Comparison of ENCODE assay signal across 1 cellular context in the genomic region with DNA sequence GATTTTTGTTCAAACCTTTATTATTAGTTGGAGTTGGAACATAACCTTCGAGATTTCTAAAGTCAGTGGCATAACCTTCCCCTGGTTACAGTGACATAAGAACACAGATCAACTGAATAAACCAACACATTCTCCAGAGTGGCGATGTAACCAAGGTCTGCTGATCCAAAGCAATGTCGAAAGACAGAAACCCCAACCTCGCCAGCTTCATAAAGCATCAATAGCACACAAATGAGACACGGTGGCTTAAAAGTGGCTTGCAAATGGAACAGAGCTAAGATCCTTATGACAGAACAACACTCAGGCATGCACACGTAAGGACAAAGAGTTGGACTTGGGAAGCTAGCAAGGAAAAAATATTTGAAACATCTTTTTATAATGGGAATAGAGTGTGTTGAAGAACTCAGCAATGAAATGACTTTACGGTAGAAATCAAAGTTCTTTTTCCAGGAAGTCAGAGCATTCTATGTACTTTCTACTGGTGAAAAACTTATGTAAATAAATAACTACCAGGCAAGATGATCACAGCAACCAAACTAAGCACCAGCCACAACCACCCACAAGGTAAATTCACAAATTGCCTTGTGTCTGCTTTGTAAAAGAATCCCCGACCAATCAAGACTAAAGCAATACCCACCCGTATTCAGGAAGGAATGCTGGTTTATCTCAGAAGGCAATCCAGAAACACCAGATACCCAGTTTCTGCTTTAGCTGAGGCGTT.
TF ChIP-seq lines count a peak whose summit lies in the region.

No MANE protein-coding gene starts in this region.

TF ChIP-seq in HepG2, 621 proteins besides CTCF, POLR2A, EP300 and RAD21 (continues in another document):
- TF ChIP-seq KAT8 (CRISPR knock-in tag; IDR thresholded peaks at IDR 0.05) (0 out of 2 replicates have a peak, but pooled peaks have one; percentile 6), KMT2B (CRISPR knock-in tag; IDR thresholded peaks at IDR 0.05) (peak; percentile 38; the same call in 1 of the 2 replicates), ZKSCAN8 (CRISPR knock-in tag; IDR thresholded peaks at IDR 0.05; ENCODE audit: borderline replicate concordance) (peak; percentile 84; the same call in 1 of the 2 replicates), MIXL1 (CRISPR knock-in tag; IDR thresholded peaks at IDR 0.05) (peak; percentile 39), NRL (CRISPR knock-in tag; IDR thresholded peaks at IDR 0.05; ENCODE audit: borderline replicate concordance) (no peak), SIX4 (CRISPR knock-in tag; IDR thresholded peaks at IDR 0.05) (0 out of 2 replicates have a peak, but pooled peaks have one; percentile 3), TSC22D2 (CRISPR knock-in tag; IDR thresholded peaks at IDR 0.05; ENCODE audit: borderline replicate concordance) (0 out of 2 replicates have a peak, but pooled peaks have one; percentile 27), ZNF570 (CRISPR knock-in tag; IDR thresholded peaks at IDR 0.05; ENCODE audit: borderline replicate concordance) (no peak), ZKSCAN5 (CRISPR knock-in tag; IDR thresholded peaks at IDR 0.05) (no peak), KDM2A (CRISPR knock-in tag; IDR thresholded peaks at IDR 0.05; ENCODE audit: borderline replicate concordance, low read depth) (0 out of 2 replicates have a peak, but pooled peaks have one; percentile 31), SMAD1 (CRISPR knock-in tag; IDR thresholded peaks at IDR 0.05; ENCODE audit: borderline replicate concordance, low read depth) (no peak), RBFOX2 (IDR thresholded peaks at IDR 0.05; ENCODE audit: low read depth, low read length) (no peak), ZIK1 (CRISPR knock-in tag; IDR thresholded peaks at IDR 0.05; ENCODE audit: borderline replicate concordance, low read depth) (no peak), ESRRA (CRISPR knock-in tag; IDR thresholded peaks at IDR 0.05; ENCODE audit: low read depth) (peak; percentile 36; the same call in 1 of the 2 replicates), POLR2G (IDR thresholded peaks at IDR 0.05; ENCODE audit: low read depth, low read length) (no peak), HOXA9 (CRISPR knock-in tag; IDR thresholded peaks at IDR 0.05; ENCODE audit: borderline replicate concordance) (no peak), SMAD3 (CRISPR knock-in tag; IDR thresholded peaks at IDR 0.05) (peak; percentile 79), GZF1 (CRISPR knock-in tag; IDR thresholded peaks at IDR 0.05) (peak; percentile 85; the same call in 1 of the 2 replicates), POGZ (CRISPR knock-in tag; IDR thresholded peaks at IDR 0.05) (peak; percentile 26), MED8 (CRISPR knock-in tag; IDR thresholded peaks at IDR 0.05; ENCODE audit: insufficient replicate concordance) (no peak), CREB1 (IDR thresholded peaks at IDR 0.05) (no peak), CREB1 (CRISPR knock-in tag; IDR thresholded peaks at IDR 0.05) (0 out of 2 replicates have a peak, but pooled peaks have one; percentile 30), MYNN (CRISPR knock-in tag; IDR thresholded peaks at IDR 0.05; ENCODE audit: low read depth) (no peak), NCOA2 (CRISPR knock-in tag; IDR thresholded peaks at IDR 0.05) (peak; percentile 50; the same call in 1 of the 2 replicates), SIX1 (CRISPR knock-in tag; IDR thresholded peaks at IDR 0.05; ENCODE audit: borderline replicate concordance) (peak; percentile 34; the same call in 1 of the 2 replicates), ZNF460 (CRISPR knock-in tag; IDR thresholded peaks at IDR 0.05; ENCODE audit: borderline replicate concordance) (no peak), MTA1 (CRISPR knock-in tag; IDR thresholded peaks at IDR 0.05; ENCODE audit: borderline replicate concordance) (no peak), ZNF12 (CRISPR knock-in tag; IDR thresholded peaks at IDR 0.05) (0 out of 2 replicates have a peak, but pooled peaks have one; percentile 39), ZSCAN12 (CRISPR knock-in tag; IDR thresholded peaks at IDR 0.05) (peak; percentile 15; the same call in 1 of the 2 replicates), FOXA1 (IDR thresholded peaks at IDR 0.05) (0 out of 2 replicates have a peak, but pooled peaks have one; percentile 17), FOXA1 (CRISPR knock-in tag; IDR thresholded peaks at IDR 0.05) (no peak), SNAPC2 (CRISPR knock-in tag; IDR thresholded peaks at IDR 0.05) (no peak), ARHGAP35 (CRISPR knock-in tag; IDR thresholded peaks at IDR 0.05; ENCODE audit: borderline replicate concordance) (no peak), ZNF549 (CRISPR knock-in tag; IDR thresholded peaks at IDR 0.05) (no peak), MED1 (CRISPR knock-in tag; IDR thresholded peaks at IDR 0.05) (peak; percentile 63), FOXP1 (IDR thresholded peaks at IDR 0.05) (no peak), FOXP1 (CRISPR knock-in tag; IDR thresholded peaks at IDR 0.05) (peak; percentile 49; the same call in 1 of the 2 replicates), ZNF616 (CRISPR knock-in tag; IDR thresholded peaks at IDR 0.05; ENCODE audit: low read depth) (no peak), ZNF652 (CRISPR knock-in tag; IDR thresholded peaks at IDR 0.05; ENCODE audit: borderline replicate concordance, low read depth) (no peak), FOXJ3 (CRISPR knock-in tag; IDR thresholded peaks at IDR 0.05; ENCODE audit: borderline replicate concordance) (peak; percentile 43; the same call in 1 of the 2 replicates), ZFP37 (CRISPR knock-in tag; IDR thresholded peaks at IDR 0.05; ENCODE audit: borderline replicate concordance) (0 out of 2 replicates have a peak, but pooled peaks have one; percentile 29), SOX13 (IDR thresholded peaks at IDR 0.05) (no peak), SOX13 (CRISPR knock-in tag; conservative IDR thresholded peaks at IDR 0.05 in 1 of 2, IDR thresholded peaks at IDR 0.05 in 1 of 2) (peak in 1 of 2 experiments; percentile 13; a peak in 1 of 4 replicates), CEBPG (CRISPR knock-in tag; IDR thresholded peaks at IDR 0.05) (peak; percentile 55; the same call in 1 of the 2 replicates)
- TF ChIP-seq, protein P1, sequence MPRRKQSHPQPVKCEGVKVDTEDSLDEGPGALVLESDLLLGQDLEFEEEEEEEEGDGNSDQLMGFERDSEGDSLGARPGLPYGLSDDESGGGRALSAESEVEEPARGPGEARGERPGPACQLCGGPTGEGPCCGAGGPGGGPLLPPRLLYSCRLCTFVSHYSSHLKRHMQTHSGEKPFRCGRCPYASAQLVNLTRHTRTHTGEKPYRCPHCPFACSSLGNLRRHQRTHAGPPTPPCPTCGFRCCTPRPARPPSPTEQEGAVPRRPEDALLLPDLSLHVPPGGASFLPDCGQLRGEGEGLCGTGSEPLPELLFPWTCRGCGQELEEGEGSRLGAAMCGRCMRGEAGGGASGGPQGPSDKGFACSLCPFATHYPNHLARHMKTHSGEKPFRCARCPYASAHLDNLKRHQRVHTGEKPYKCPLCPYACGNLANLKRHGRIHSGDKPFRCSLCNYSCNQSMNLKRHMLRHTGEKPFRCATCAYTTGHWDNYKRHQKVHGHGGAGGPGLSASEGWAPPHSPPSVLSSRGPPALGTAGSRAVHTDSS (CRISPR knock-in tag; conservative IDR thresholded peaks at IDR 0.05): no peak
- TF ChIP-seq, protein P2, sequence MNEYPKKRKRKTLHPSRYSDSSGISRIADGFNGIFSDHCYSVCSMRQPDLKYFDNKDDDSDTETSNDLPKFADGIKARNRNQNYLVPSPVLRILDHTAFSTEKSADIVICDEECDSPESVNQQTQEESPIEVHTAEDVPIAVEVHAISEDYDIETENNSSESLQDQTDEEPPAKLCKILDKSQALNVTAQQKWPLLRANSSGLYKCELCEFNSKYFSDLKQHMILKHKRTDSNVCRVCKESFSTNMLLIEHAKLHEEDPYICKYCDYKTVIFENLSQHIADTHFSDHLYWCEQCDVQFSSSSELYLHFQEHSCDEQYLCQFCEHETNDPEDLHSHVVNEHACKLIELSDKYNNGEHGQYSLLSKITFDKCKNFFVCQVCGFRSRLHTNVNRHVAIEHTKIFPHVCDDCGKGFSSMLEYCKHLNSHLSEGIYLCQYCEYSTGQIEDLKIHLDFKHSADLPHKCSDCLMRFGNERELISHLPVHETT (CRISPR knock-in tag; conservative IDR thresholded peaks at IDR 0.05): no peak
- TF ChIP-seq, protein P3, sequence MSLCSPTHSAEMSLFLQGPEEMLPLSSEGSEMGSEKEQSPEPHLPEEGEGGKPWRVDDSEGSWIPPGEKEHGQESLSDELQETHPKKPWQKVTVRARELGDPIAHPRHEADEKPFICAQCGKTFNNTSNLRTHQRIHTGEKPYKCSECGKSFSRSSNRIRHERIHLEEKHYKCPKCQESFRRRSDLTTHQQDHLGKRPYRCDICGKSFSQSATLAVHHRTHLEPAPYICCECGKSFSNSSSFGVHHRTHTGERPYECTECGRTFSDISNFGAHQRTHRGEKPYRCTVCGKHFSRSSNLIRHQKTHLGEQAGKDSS (CRISPR knock-in tag; IDR thresholded peaks at IDR 0.05; ENCODE audit: borderline replicate concordance, low read depth): peak; percentile 49; the same call in 1 of the 2 replicates
- TF ChIP-seq, protein P4, sequence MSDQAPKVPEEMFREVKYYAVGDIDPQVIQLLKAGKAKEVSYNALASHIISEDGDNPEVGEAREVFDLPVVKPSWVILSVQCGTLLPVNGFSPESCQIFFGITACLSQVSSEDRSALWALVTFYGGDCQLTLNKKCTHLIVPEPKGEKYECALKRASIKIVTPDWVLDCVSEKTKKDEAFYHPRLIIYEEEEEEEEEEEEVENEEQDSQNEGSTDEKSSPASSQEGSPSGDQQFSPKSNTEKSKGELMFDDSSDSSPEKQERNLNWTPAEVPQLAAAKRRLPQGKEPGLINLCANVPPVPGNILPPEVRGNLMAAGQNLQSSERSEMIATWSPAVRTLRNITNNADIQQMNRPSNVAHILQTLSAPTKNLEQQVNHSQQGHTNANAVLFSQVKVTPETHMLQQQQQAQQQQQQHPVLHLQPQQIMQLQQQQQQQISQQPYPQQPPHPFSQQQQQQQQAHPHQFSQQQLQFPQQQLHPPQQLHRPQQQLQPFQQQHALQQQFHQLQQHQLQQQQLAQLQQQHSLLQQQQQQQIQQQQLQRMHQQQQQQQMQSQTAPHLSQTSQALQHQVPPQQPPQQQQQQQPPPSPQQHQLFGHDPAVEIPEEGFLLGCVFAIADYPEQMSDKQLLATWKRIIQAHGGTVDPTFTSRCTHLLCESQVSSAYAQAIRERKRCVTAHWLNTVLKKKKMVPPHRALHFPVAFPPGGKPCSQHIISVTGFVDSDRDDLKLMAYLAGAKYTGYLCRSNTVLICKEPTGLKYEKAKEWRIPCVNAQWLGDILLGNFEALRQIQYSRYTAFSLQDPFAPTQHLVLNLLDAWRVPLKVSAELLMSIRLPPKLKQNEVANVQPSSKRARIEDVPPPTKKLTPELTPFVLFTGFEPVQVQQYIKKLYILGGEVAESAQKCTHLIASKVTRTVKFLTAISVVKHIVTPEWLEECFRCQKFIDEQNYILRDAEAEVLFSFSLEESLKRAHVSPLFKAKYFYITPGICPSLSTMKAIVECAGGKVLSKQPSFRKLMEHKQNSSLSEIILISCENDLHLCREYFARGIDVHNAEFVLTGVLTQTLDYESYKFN (CRISPR knock-in tag; conservative IDR thresholded peaks at IDR 0.05): peak; percentile 73
- TF ChIP-seq, protein P5, sequence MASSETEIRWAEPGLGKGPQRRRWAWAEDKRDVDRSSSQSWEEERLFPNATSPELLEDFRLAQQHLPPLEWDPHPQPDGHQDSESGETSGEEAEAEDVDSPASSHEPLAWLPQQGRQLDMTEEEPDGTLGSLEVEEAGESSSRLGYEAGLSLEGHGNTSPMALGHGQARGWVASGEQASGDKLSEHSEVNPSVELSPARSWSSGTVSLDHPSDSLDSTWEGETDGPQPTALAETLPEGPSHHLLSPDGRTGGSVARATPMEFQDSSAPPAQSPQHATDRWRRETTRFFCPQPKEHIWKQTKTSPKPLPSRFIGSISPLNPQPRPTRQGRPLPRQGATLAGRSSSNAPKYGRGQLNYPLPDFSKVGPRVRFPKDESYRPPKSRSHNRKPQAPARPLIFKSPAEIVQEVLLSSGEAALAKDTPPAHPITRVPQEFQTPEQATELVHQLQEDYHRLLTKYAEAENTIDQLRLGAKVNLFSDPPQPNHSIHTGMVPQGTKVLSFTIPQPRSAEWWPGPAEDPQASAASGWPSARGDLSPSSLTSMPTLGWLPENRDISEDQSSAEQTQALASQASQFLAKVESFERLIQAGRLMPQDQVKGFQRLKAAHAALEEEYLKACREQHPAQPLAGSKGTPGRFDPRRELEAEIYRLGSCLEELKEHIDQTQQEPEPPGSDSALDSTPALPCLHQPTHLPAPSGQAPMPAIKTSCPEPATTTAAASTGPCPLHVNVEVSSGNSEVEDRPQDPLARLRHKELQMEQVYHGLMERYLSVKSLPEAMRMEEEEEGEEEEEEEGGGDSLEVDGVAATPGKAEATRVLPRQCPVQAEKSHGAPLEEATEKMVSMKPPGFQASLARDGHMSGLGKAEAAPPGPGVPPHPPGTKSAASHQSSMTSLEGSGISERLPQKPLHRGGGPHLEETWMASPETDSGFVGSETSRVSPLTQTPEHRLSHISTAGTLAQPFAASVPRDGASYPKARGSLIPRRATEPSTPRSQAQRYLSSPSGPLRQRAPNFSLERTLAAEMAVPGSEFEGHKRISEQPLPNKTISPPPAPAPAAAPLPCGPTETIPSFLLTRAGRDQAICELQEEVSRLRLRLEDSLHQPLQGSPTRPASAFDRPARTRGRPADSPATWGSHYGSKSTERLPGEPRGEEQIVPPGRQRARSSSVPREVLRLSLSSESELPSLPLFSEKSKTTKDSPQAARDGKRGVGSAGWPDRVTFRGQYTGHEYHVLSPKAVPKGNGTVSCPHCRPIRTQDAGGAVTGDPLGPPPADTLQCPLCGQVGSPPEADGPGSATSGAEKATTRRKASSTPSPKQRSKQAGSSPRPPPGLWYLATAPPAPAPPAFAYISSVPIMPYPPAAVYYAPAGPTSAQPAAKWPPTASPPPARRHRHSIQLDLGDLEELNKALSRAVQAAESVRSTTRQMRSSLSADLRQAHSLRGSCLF (CRISPR knock-in tag; IDR thresholded peaks at IDR 0.05; ENCODE audit: borderline replicate concordance): no peak
- TF ChIP-seq, protein P6, sequence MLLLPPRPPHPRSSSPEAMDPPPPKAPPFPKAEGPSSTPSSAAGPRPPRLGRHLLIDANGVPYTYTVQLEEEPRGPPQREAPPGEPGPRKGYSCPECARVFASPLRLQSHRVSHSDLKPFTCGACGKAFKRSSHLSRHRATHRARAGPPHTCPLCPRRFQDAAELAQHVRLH (CRISPR knock-in tag; IDR thresholded peaks at IDR 0.05; ENCODE audit: borderline replicate concordance, low read depth): peak; percentile 36; the same call in 1 of the 2 replicates
- TF ChIP-seq, protein P7, sequence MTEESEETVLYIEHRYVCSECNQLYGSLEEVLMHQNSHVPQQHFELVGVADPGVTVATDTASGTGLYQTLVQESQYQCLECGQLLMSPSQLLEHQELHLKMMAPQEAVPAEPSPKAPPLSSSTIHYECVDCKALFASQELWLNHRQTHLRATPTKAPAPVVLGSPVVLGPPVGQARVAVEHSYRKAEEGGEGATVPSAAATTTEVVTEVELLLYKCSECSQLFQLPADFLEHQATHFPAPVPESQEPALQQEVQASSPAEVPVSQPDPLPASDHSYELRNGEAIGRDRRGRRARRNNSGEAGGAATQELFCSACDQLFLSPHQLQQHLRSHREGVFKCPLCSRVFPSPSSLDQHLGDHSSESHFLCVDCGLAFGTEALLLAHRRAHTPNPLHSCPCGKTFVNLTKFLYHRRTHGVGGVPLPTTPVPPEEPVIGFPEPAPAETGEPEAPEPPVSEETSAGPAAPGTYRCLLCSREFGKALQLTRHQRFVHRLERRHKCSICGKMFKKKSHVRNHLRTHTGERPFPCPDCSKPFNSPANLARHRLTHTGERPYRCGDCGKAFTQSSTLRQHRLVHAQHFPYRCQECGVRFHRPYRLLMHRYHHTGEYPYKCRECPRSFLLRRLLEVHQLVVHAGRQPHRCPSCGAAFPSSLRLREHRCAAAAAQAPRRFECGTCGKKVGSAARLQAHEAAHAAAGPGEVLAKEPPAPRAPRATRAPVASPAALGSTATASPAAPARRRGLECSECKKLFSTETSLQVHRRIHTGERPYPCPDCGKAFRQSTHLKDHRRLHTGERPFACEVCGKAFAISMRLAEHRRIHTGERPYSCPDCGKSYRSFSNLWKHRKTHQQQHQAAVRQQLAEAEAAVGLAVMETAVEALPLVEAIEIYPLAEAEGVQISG (CRISPR knock-in tag; IDR thresholded peaks at IDR 0.05): no peak
